ENCODE assay signal across 9 cellular contexts in the genomic region with DNA sequence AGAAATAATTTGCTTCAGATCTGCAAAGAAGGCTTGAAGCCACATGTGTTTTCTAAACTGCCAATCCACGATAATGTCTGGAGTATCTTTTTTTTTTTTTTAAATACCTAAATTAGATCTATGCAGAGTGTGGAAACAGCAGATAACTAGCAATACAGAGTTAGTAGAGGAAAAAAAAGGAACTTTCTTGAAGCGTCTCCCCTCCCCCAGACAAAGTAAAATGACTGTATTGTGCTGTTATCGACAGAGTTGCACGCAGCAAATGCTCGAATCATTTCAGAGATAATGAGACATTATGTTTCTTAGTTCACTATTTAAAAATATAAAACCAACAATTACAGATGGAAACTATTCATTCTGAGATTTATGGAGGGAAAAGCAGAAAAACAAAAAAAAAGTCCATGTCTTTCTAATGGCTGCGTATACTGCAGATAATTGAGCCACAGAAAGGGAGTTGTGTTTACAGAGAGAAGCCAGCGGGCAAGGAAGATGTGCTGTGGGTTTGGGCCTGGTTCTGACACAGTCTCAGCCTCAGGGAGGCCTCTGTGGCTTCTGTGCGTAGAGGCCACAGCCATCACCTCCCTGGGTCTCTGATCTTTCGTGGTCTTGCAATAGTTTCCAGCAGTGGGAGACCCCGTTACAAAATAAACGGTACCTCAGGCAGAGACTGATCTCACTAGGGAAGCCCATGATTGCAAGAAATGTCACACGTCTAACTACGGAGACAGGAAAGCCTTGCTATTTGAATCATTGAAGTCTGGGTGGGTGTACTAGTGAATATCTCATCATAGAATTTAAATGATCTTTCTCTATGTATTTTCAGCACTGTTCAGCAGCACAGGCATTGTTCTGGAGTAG. TPM values are rescaled to one million over a fixed set of nuclear protein-coding genes. Genes with fewer than 3 reads are reported as not detected.
DNase-seq lines count a peak whose midpoint lies in the region; ATAC-seq and TF ChIP-seq lines count a peak whose summit lies in the region.
"Had no signal": no experiment of that assay in that cellular context is flagged by ENCODE, and none has a peak within 500 bp of the region (broad histone marks: within the 10 kb centered on the region; RNA-seq: fewer than 3 reads in every experiment).

No MANE protein-coding gene starts in this region.

- H3K27ac Mint-ChIP-seq in activated CD4-positive, alpha-beta T cell treated with anti-CD3 and anti-CD28 coated beads for 36 hours, result no peak overlapping the region
- no peak overlapping the region for H3K27ac Mint-ChIP-seq in activated CD4-positive, alpha-beta memory T cell treated with anti-CD3 and anti-CD28 coated beads for 36 hours
- H3K27ac Mint-ChIP-seq in H9, result peak overlapping the region in 1 of 3 experiments; percentile 38; a peak in 1 of 7 replicates

- H2BK20ac ChIP-seq in H9 (ENCODE audit: low read depth, low read length, poor library complexity, severe bottlenecking), result no peak overlapping the region

- H3K56ac ChIP-seq in H9 (ENCODE audit: insufficient read length, low read depth, low read length), result no peak overlapping the region

- H3K79me2 ChIP-seq in H9 (ENCODE audit: insufficient read depth, low read length), result no peaks in the 10 kb centered on the region

- TF ChIP-seq POLR2A in esophagus muscularis mucosa (IDR thresholded peaks at IDR 0.05; ENCODE audit: low read depth), result no peak

- H4K5ac ChIP-seq in H9 (ENCODE audit: insufficient read length, low read depth, low read length), result no peak overlapping the region

- H2AFZ ChIP-seq in H9 (ENCODE audit: low read length), result no peak overlapping the region

- no peak overlapping the region for H2BK15ac ChIP-seq in H9 (ENCODE audit: low read depth, low read length)

- H3K9me3 Mint-ChIP-seq in activated CD4-positive, alpha-beta T cell treated with anti-CD3 and anti-CD28 coated beads for 36 hours (ENCODE audit: low read depth), result no peaks in the 10 kb centered on the region
- H3K9me3 Mint-ChIP-seq in activated CD4-positive, alpha-beta memory T cell treated with anti-CD3 and anti-CD28 coated beads for 36 hours, result no peaks in the 10 kb centered on the region
- no peaks in the 10 kb centered on the region; a peak in 1 of 5 replicates for H3K9me3 Mint-ChIP-seq in H9

- no peaks in the 10 kb centered on the region for H3K79me1 ChIP-seq in H9 (ENCODE audit: insufficient read depth, low read depth, low read length, poor library complexity, severe bottlenecking)

- H3K4me3 ChIP-seq in esophagus muscularis mucosa (no peak overlapping the region), skeletal muscle tissue (ENCODE audit: low read length in 3 of 3) (no peak overlapping the region)

- H3K4me1 Mint-ChIP-seq in activated CD4-positive, alpha-beta T cell treated with anti-CD3 and anti-CD28 coated beads for 36 hours, result peaks cover 63% of the 10 kb centered on the region
- peaks cover 63% of the 10 kb centered on the region for H3K4me1 Mint-ChIP-seq in activated CD4-positive, alpha-beta memory T cell treated with anti-CD3 and anti-CD28 coated beads for 36 hours (ENCODE audit: low read depth)
- H3K4me1 Mint-ChIP-seq in H9, result peaks cover 24 to 30% of the 10 kb centered on the region in 2 experiments

- H3K4ac ChIP-seq in H9 (ENCODE audit: low read depth, low read length), result no peak overlapping the region

- no peak overlapping the region for H3K14ac ChIP-seq in H9 (ENCODE audit: insufficient read depth, low read length)

- ATAC-seq in activated CD4-positive, alpha-beta T cell treated with anti-CD3 and anti-CD28 coated beads for 36 hours, result peak; percentile 67

- H4K8ac ChIP-seq in H9 (replicated peaks; ENCODE audit: insufficient read length, low read depth, low read length), result no peak overlapping the region

- no peak for TF ChIP-seq CTCF in esophagus muscularis mucosa (IDR thresholded peaks at IDR 0.05)
- no peak for TF ChIP-seq CTCF in H9 (conservative IDR thresholded peaks at IDR 0.05)

- no peak overlapping the region for H3K4me2 ChIP-seq in H9 (ENCODE audit: insufficient read depth, insufficient read length, low read length)

- no peaks in the 10 kb centered on the region for H3K36me3 Mint-ChIP-seq in activated CD4-positive, alpha-beta T cell treated with anti-CD3 and anti-CD28 coated beads for 36 hours (ENCODE audit: low read depth)
- no peaks in the 10 kb centered on the region for H3K36me3 Mint-ChIP-seq in activated CD4-positive, alpha-beta memory T cell treated with anti-CD3 and anti-CD28 coated beads for 36 hours
- H3K36me3 Mint-ChIP-seq in H9 (ENCODE audit: insufficient read depth in 1 of 3, low read depth in 3 of 3), result no peaks in the 10 kb centered on the region

- POLR2A ChIA-PET in activated CD4-positive, alpha-beta T cell treated with anti-CD3 and anti-CD28 coated beads for 36 hours (lab: Charles Lee), result interaction anchor here (0.6 to 8.5 kb wide), 3 partner anchors 21 to 71 kb away, joined by 4 to 165 read pairs (median 7); a partner anchor contains a TSS
- POLR2A ChIA-PET in activated CD4-positive, alpha-beta memory T cell treated with anti-CD3 and anti-CD28 coated beads for 36 hours (lab: Charles Lee), result interaction anchor here (0.7 to 9.8 kb wide), 6 partner anchors 21 to 323 kb away, joined by 3 to 405 read pairs (median 17); a partner anchor contains a TSS

- H4K91ac ChIP-seq in H9 (ENCODE audit: insufficient read length, low read depth, low read length), result no peak overlapping the region

- H3K27me3 ChIP-seq in esophagus muscularis mucosa (no peaks in the 10 kb centered on the region), skeletal muscle tissue (ENCODE audit: control insufficient read depth in 3 of 3, insufficient read depth in 3 of 3, low read length in 3 of 3) (no peaks in the 10 kb centered on the region), H9 (ENCODE audit: insufficient read depth, low read length) (no peaks in the 10 kb centered on the region)

- no peaks in the 10 kb centered on the region for H3K27me3 Mint-ChIP-seq in activated CD4-positive, alpha-beta T cell treated with anti-CD3 and anti-CD28 coated beads for 36 hours
- no peaks in the 10 kb centered on the region for H3K27me3 Mint-ChIP-seq in activated CD4-positive, alpha-beta memory T cell treated with anti-CD3 and anti-CD28 coated beads for 36 hours
- no peaks in the 10 kb centered on the region for H3K27me3 Mint-ChIP-seq in H9 (ENCODE audit: low read depth)

- H3K18ac ChIP-seq in H9 (ENCODE audit: insufficient read length, low read depth, low read length), result no peak overlapping the region

- H3K9ac ChIP-seq in skeletal muscle tissue (ENCODE audit: low read depth in 1 of 3, low read length in 3 of 3) (peak overlapping the region; percentile 8 to 61 (median 51)), H9 (ENCODE audit: extremely low read depth, insufficient read length, low read length) (no peak overlapping the region)

- H3K36me3 ChIP-seq in esophagus muscularis mucosa (no peaks in the 10 kb centered on the region), skeletal muscle tissue (ENCODE audit: control insufficient read depth in 3 of 3, insufficient read depth in 3 of 3, low read length in 3 of 3) (no peaks in the 10 kb centered on the region)

- H4K20me1 ChIP-seq in H9 (ENCODE audit: control insufficient read depth, insufficient read depth, insufficient read length), result no peaks in the 10 kb centered on the region

- TF ChIP-seq EP300 in esophagus muscularis mucosa (IDR thresholded peaks at IDR 0.05), result no peak

- H2BK5ac ChIP-seq in H9 (ENCODE audit: insufficient read length, low read length), result no peak overlapping the region

- no peak overlapping the region for H3T11ph ChIP-seq in H9 (ENCODE audit: low read length)

- WGBS in esophagus muscularis mucosa, result 76% methylated on average over 13 of the region's 13 CpGs
- no CpG with 5 or more reads among the region's 13 CpGs for WGBS in H9 (ENCODE audit: extremely low coverage, insufficient read length, low lambda C conversion rate)

- H2BK12ac ChIP-seq in H9 (ENCODE audit: insufficient read length, low read depth, low read length), result no peak overlapping the region

- no peak overlapping the region for H3K23ac ChIP-seq in H9 (ENCODE audit: insufficient read length, low read depth, low read length)

- H3K23me2 ChIP-seq in H9 (ENCODE audit: insufficient read length, low read depth, low read length, poor library complexity, severe bottlenecking), result no peaks in the 10 kb centered on the region

- no peak overlapping the region for H2BK120ac ChIP-seq in H9 (ENCODE audit: low read depth, low read length, poor library complexity, severe bottlenecking)

- CTCF ChIA-PET in activated CD4-positive, alpha-beta T cell treated with anti-CD3 and anti-CD28 coated beads for 36 hours (lab: Charles Lee), result no interaction called here
- CTCF ChIA-PET in activated CD4-positive, alpha-beta memory T cell treated with anti-CD3 and anti-CD28 coated beads for 36 hours (lab: Charles Lee), result no interaction called here

- peak; percentile 76 for DNase-seq in activated CD4-positive, alpha-beta T cell treated with anti-CD3 and anti-CD28 coated beads for 36 hours
- no peak for DNase-seq in activated CD4-positive, alpha-beta T cell treated with anti-CD3 and anti-CD28 coated beads for 1 hour
- peak; percentile 79 for DNase-seq in activated CD4-positive, alpha-beta memory T cell treated with anti-CD3 and anti-CD28 coated beads for 36 hours
- DNase-seq in esophagus muscularis mucosa (ENCODE audit: extremely low spot score) (peak; percentile 86), NCI-H1694 (lab: John Stamatoyannopoulos, UW) (no peak), HuH-7.5 (ENCODE audit: low spot score) (no peak), H9 (no peak)

- H3K4me1 ChIP-seq in esophagus muscularis mucosa (peaks cover 38 to 52% (median 47%) of the 10 kb centered on the region in 4 donors), skeletal muscle tissue (ENCODE audit: control insufficient read depth in 3 of 3, insufficient read depth in 3 of 3, low read length in 3 of 3) (peaks cover 56 to 59% (median 59%) of the 10 kb centered on the region in 3 donors), H9 (ENCODE audit: insufficient read depth, low read length) (no peaks in the 10 kb centered on the region)

- no peak overlapping the region for H2AK5ac ChIP-seq in H9 (ENCODE audit: insufficient read length, low read length)

- H3K9me3 ChIP-seq in esophagus muscularis mucosa (no peaks in the 10 kb centered on the region), skeletal muscle tissue (ENCODE audit: control insufficient read depth in 3 of 3, low read length in 3 of 3) (no peaks in the 10 kb centered on the region), H9 (ENCODE audit: control insufficient read depth, low read depth, low read length) (no peaks in the 10 kb centered on the region)

- H3K4me3 Mint-ChIP-seq in activated CD4-positive, alpha-beta T cell treated with anti-CD3 and anti-CD28 coated beads for 36 hours, result peak overlapping the region; percentile 65
- no peak overlapping the region for H3K4me3 Mint-ChIP-seq in activated CD4-positive, alpha-beta memory T cell treated with anti-CD3 and anti-CD28 coated beads for 36 hours
- H3K4me3 Mint-ChIP-seq in H9, result no peak overlapping the region

- intact Hi-C loops in activated CD4-positive, alpha-beta T cell treated with anti-CD3 and anti-CD28 coated beads for 36 hours (cut with DNase I, micrococcal nuclease), result loop anchor here (1.0 kb wide), 6 partner anchors 19 to 63 kb away; a partner anchor contains a TSS
- intact Hi-C loops in activated CD4-positive, alpha-beta memory T cell treated with anti-CD3 and anti-CD28 coated beads for 36 hours (cut with micrococcal nuclease), result loop anchor here (1.0 to 2.0 kb wide), 6 partner anchors 19 to 327 kb away; a partner anchor contains a TSS
- intact Hi-C loops in esophagus muscularis mucosa (cut with DNase I), result no loop called here

- H3K27ac ChIP-seq in esophagus muscularis mucosa (replicated peaks in 1 of 4), result peak overlapping the region; percentile 56 to 83 (median 79)
- peak overlapping the region; percentile 90 for H3K27ac ChIP-seq in skeletal muscle tissue (ENCODE audit: low read depth, low read length)
- no peak overlapping the region for H3K27ac ChIP-seq in H9 (ENCODE audit: insufficient read length, low read depth, low read length)
- H3K27ac ChIP-seq: C4-2B had no signal

RNA-seq across cellular contexts. Expression of a gene that starts 19.1 kb away (rescaled TPM):
- 100 to 1,000 TPM; 107 to 114 TPM for total RNA-seq in activated CD4-positive, alpha-beta T cell treated with anti-CD3 and anti-CD28 coated beads for 36 hours
- 100 to 1,000 TPM; 144 to 151 TPM for total RNA-seq in activated CD4-positive, alpha-beta memory T cell treated with anti-CD3 and anti-CD28 coated beads for 36 hours
- total RNA-seq in esophagus muscularis mucosa (100 to 1,000 TPM; 114 to 145 (median 123) TPM), skeletal muscle tissue (50.6 TPM), H9 (2021) (19.3 and 20.9 TPM in 2 replicates)

Comparison
In these comparisons a context has a peak if more than half of its experiments do, and no peak if none do; other contexts are left out.
1. DNase-seq: peak in activated CD4-positive, alpha-beta T cell treated with anti-CD3 and anti-CD28 coated beads for 36 hours (single experiment), activated CD4-positive, alpha-beta memory T cell treated with anti-CD3 and anti-CD28 coated beads for 36 hours (single experiment) and esophagus muscularis mucosa (single experiment); none in activated CD4-positive, alpha-beta T cell treated with anti-CD3 and anti-CD28 coated beads for 1 hour (single experiment), NCI-H1694 (single experiment), HuH-7.5 (single experiment) and H9 (single experiment).